In genomic region chr11:78766997-78767396, GRCh38 we compare ENCODE assay signal across 24 cellular contexts.
"Had no signal": no experiment of that assay in that cellular context is flagged by ENCODE, and none has a peak within 500 bp of the region (broad histone marks: within the 10 kb centered on the region; RNA-seq: fewer than 3 reads in every experiment).

No MANE protein-coding gene starts in this region.

- H3K27ac ChIP-seq: adrenal gland, body of pancreas, colonic mucosa had no signal

- H3K36me3 ChIP-seq: adrenal gland, colonic mucosa had no signal

- ATAC-seq: activated CD4-positive, alpha-beta T cell treated with anti-CD3 and anti-CD28 coated beads for 36 hours; activated CD8-positive, alpha-beta memory T cell treated with anti-CD3 and anti-CD28 coated beads, Interleukin-2, amount 10 ng/mL, durations not matched to agents 7 days and 5 days; activated CD8-positive, alpha-beta T cell treated with anti-CD3 and anti-CD28 coated beads, Interleukin-2, amount 10 ng/mL, durations not matched to agents 7 days and 5 days; activated naive CD8-positive, alpha-beta T cell treated with anti-CD3 and anti-CD28 coated beads, Interleukin-2, amount 50 U/mL, for 24 hours; body of pancreas had no signal

- H3K4me3 ChIP-seq: adrenal gland, body of pancreas, colonic mucosa had no signal

- H3K9me3 ChIP-seq: adrenal gland, body of pancreas, colonic mucosa had no signal

- DNase-seq: activated CD4-positive, alpha-beta memory T cell treated with anti-CD3 and anti-CD28 coated beads for 36 hours; activated CD4-positive, alpha-beta T cell treated with anti-CD3 and anti-CD28 coated beads for 36 hours; activated CD4-positive, alpha-beta T cell treated with anti-CD3 and anti-CD28 coated beads, Interleukin-2, amount 10 ng/mL, durations not matched to agents 24 days and 14 days; activated CD4-positive, CD25-positive, alpha-beta regulatory T cell; activated CD4-positive, CD25-positive, alpha-beta regulatory T cell treated with anti-CD3 and anti-CD28 coated beads, Interleukin-2, amount 50 U/mL, for 72 hours; activated CD8-positive, alpha-beta memory T cell treated with anti-CD3 and anti-CD28 coated beads, Interleukin-2, amount 10 ng/mL, durations not matched to agents 7 days and 5 days; activated CD8-positive, alpha-beta memory T cell treated with anti-CD3 and anti-CD28 coated beads, Interleukin-2, amount 50 U/mL, for 4 hours; activated CD8-positive, alpha-beta T cell treated with anti-CD3 and anti-CD28 coated beads, Interleukin-2, amount 10 ng/mL, durations not matched to agents 7 days and 5 days; activated effector memory CD4-positive, alpha-beta T cell treated with anti-CD3 and anti-CD28 coated beads, Interleukin-2, amount 50 U/mL, for 16 hours; activated naive CD4-positive, alpha-beta T cell treated with anti-CD3 and anti-CD28 coated beads for 36 hours; activated naive CD8-positive, alpha-beta T cell treated with anti-CD3 and anti-CD28 coated beads for 36 hours; activated naive CD8-positive, alpha-beta T cell treated with anti-CD3 and anti-CD28 coated beads, Interleukin-2, amount 50 U/mL, for 24 hours; activated T-cell treated with anti-CD3 and anti-CD28 coated beads, Interleukin-2, amount 50 U/mL, for 1 hour; activated T-cell treated with anti-CD3 and anti-CD28 coated beads, Interleukin-2, amount 50 U/mL, for 48 hours; adrenal gland; amygdala; aorta; body of pancreas; central memory CD4-positive, alpha-beta T cell; cerebellar nuclear complex; colonic mucosa; effector CD8-positive, alpha-beta T cell; endodermal cell; T-helper 2 cell had no signal

- H3K4me1 ChIP-seq: adrenal gland, body of pancreas, colonic mucosa had no signal

- H3K27me3 ChIP-seq: adrenal gland, body of pancreas, colonic mucosa had no signal
